ENCODE assay signal across 14 cellular contexts in the genomic region with DNA sequence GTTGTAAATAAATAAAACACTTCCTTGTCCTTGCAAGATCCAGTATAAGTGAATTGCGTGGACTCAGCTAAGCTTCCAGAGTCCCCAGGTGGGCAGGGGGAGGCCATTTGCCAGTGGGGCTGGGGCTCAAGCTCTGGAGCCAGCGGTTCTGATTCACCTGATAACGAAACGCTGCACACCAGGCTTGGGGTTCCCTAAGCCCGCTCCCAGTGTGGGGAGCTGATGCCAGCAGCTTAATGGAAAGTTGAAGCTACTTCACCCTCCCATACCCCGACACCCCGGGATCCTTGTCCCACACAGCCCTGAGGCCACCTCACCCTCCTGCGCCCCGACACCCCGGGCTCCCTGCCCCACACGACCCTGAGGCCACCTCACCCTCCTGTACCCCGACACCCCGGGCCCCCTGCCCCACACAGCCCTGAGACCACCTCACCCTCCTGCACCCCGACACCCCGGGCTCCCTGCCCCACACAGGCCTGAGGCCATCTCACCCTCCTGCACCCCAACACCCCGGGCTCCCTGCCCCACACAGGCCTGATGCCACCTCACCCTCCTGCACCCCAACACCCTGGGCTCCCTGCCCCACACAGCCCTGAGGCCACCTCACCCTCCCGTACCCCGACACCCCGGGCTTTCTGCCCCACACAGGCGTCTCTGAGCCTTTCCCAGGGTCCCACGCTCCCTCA. TPM values are rescaled to one million over a fixed set of nuclear protein-coding genes. Genes with fewer than 3 reads are reported as not detected.
DNase-seq lines count a peak whose midpoint lies in the region; ATAC-seq and TF ChIP-seq lines count a peak whose summit lies in the region.
"Had no signal": no experiment of that assay in that cellular context is flagged by ENCODE, and none has a peak within 500 bp of the region (broad histone marks: within the 10 kb centered on the region; RNA-seq: fewer than 3 reads in every experiment).

No MANE protein-coding gene starts in this region.

- intact Hi-C loops in CD4-positive, alpha-beta T cell (cut with DNase I, micrococcal nuclease): no loop called here
- intact Hi-C loops in Panc1 (cut with micrococcal nuclease; ENCODE audit: unreplicated experiment): no loop called here

- H3K4me2 ChIP-seq in hepatocyte (peak overlapping the region; percentile 57), skeletal muscle satellite cell (ENCODE audit: low read length) (peak overlapping the region; percentile 77)

- no peaks in the 10 kb centered on the region for H3K36me3 Mint-ChIP-seq in CD4-positive, alpha-beta T cell (ENCODE audit: low read depth)
- H3K36me3 Mint-ChIP-seq: brain, naive B cell had no signal

- H3K4me1 ChIP-seq in Panc1 (ENCODE audit: control insufficient read depth, insufficient read depth, low read length): peaks cover 9% of the 10 kb centered on the region
- peaks cover 8% of the 10 kb centered on the region for H3K4me1 ChIP-seq in hepatocyte (ENCODE audit: insufficient read depth)
- peaks cover 13% of the 10 kb centered on the region for H3K4me1 ChIP-seq in skeletal muscle satellite cell (ENCODE audit: control insufficient read depth, insufficient read depth, low read length)

- POLR2A ChIA-PET in CD4-positive, alpha-beta T cell (lab: Charles Lee): no interaction called here
- POLR2A ChIA-PET in Panc1 (lab: Charles Lee): no interaction called here

- no peaks in the 10 kb centered on the region for H3K9me2 ChIP-seq in hepatocyte (replicated peaks; ENCODE audit: insufficient read depth)

- H3K27ac ChIP-seq in CD4-positive, alpha-beta T cell (ENCODE audit: low read depth, low read length): no peak overlapping the region
- H3K27ac ChIP-seq in Panc1 (ENCODE audit: low read length) (no peak overlapping the region), hepatocyte (peak overlapping the region; percentile 45)
- H3K27ac ChIP-seq: SK-N-MC had no signal

- H3K9ac ChIP-seq in skeletal muscle satellite cell (ENCODE audit: low read depth, low read length): peak overlapping the region; percentile 27

- DNase-seq in CD4-positive, alpha-beta T cell: no peak
- DNase-seq in Panc1 (ENCODE audit: low read depth, low spot score) (no peak), hepatocyte (ENCODE audit: low spot score) (no peak), GM13977 (ENCODE audit: low spot score) (no peak), NCI-H2196 (lab: John Stamatoyannopoulos, UW; ENCODE audit: unreplicated experiment) (no peak)
- no peak for DNase-seq in stimulated activated naive CD4-positive, alpha-beta T cell treated with Interleukin-2 at 50 U/mL for 16 hours (lab: John Stamatoyannopoulos, UW)
- DNase-seq: activated T-cell treated with anti-CD3 and anti-CD28 coated beads, Interleukin-2, amount 50 U/mL, for 48 hours; esophagus squamous epithelium; naive B cell; NCI-H510A had no signal

- no peaks in the 10 kb centered on the region for H4K20me1 ChIP-seq in hepatocyte (ENCODE audit: insufficient read depth, poor library complexity, severe bottlenecking)

- peak overlapping the region; percentile 59 for H3K27ac Mint-ChIP-seq in CD4-positive, alpha-beta T cell

- no peaks in the 10 kb centered on the region for H3K27me3 Mint-ChIP-seq in CD4-positive, alpha-beta T cell

- no peaks in the 10 kb centered on the region for H3K9me3 Mint-ChIP-seq in CD4-positive, alpha-beta T cell

- in situ Hi-C loops in Panc1 (cut with HindIII; ENCODE audit: low pct_unique_long_range_greater_than_20kb, low sequenced_read_pairs) (no loop called here), GM13977 (cut with MboI; ENCODE audit: low pct_unique_long_range_greater_than_20kb, low sequenced_read_pairs, unreplicated experiment) (no loop called here)

- BruUV-seq in Panc1 (replicated peaks; lab: Mats Ljungman, UMichigan): no TSS peak

- CTCF ChIA-PET in CD4-positive, alpha-beta T cell (lab: Charles Lee): no interaction called here
- CTCF ChIA-PET in Panc1 (lab: Charles Lee): no interaction called here

- 72% methylated on average over 8 of the region's 21 CpGs for WGBS in hepatocyte (ENCODE audit: low lambda C conversion rate, missing lambda C conversion rate)

- H3K36me3 ChIP-seq in Panc1 (ENCODE audit: control insufficient read depth, insufficient read depth, low read length) (no peaks in the 10 kb centered on the region), hepatocyte (replicated peaks; ENCODE audit: insufficient read depth, low read depth) (no peaks in the 10 kb centered on the region), skeletal muscle satellite cell (ENCODE audit: insufficient read depth, low read length) (no peaks in the 10 kb centered on the region)
- H3K36me3 ChIP-seq: esophagus squamous epithelium had no signal

- H3K4me1 Mint-ChIP-seq in CD4-positive, alpha-beta T cell (ENCODE audit: low read depth): no peaks in the 10 kb centered on the region

- ATAC-seq in CD4-positive, alpha-beta T cell (ENCODE audit: poor library complexity): no peak
- ATAC-seq in Panc1: peak; percentile 20; the same call in 1 of the 2 replicates
- no peak for ATAC-seq in GM19455 (IDR thresholded peaks at IDR 0.05; ENCODE audit: unreplicated experiment)

- no peaks in the 10 kb centered on the region for H3K79me2 ChIP-seq in hepatocyte

- H3K9me3 ChIP-seq in CD4-positive, alpha-beta T cell (ENCODE audit: control insufficient read depth, low read length): no peaks in the 10 kb centered on the region
- no peaks in the 10 kb centered on the region for H3K9me3 ChIP-seq in Panc1 (ENCODE audit: control insufficient read depth, insufficient read depth, low read depth, low read length)
- H3K9me3 ChIP-seq in hepatocyte (ENCODE audit: low read depth): no peaks in the 10 kb centered on the region
- H3K9me3 ChIP-seq in skeletal muscle satellite cell (replicated peaks; ENCODE audit: low read length): no peaks in the 10 kb centered on the region
- H3K9me3 ChIP-seq: esophagus squamous epithelium had no signal

- peak overlapping the region in 1 of 2 experiments; percentile 53; a peak in 2 of 4 replicates for H3K4me3 ChIP-seq in Panc1 (ENCODE audit: low read depth in 2 of 2, low read length in 2 of 2)
- no peak overlapping the region for H3K4me3 ChIP-seq in hepatocyte
- no peak overlapping the region for H3K4me3 ChIP-seq in skeletal muscle satellite cell (ENCODE audit: low read length)
- H3K4me3 ChIP-seq: SK-N-MC had no signal

- peak overlapping the region; percentile 24 for H2AFZ ChIP-seq in hepatocyte

- H3K4me3 Mint-ChIP-seq in CD4-positive, alpha-beta T cell: peak overlapping the region; percentile 25

- no peak for TF ChIP-seq CTCF in CD4-positive, alpha-beta T cell (IDR thresholded peaks at IDR 0.05)
- TF ChIP-seq CTCF in Panc1 (IDR thresholded peaks at IDR 0.05) (no peak), hepatocyte (IDR thresholded peaks at IDR 0.05; ENCODE audit: poor library complexity) (no peak), GM13977 (IDR thresholded peaks at IDR 0.05; ENCODE audit: extremely low read depth, insufficient read depth, missing control alignments) (no peak)

- no peaks in the 10 kb centered on the region for H3K27me3 ChIP-seq in CD4-positive, alpha-beta T cell (ENCODE audit: control insufficient read depth, insufficient read depth, low read length)
- H3K27me3 ChIP-seq in Panc1 (ENCODE audit: control insufficient read depth, insufficient read depth, low read length) (no peaks in the 10 kb centered on the region), hepatocyte (no peaks in the 10 kb centered on the region), skeletal muscle satellite cell (ENCODE audit: control insufficient read depth, insufficient read depth, low read length) (peaks cover 27% of the 10 kb centered on the region)

RNA-seq across cellular contexts. Expression of a gene that starts 30.8 kb away (rescaled TPM):
- total RNA-seq in CD4-positive, alpha-beta T cell: not detected
- total RNA-seq in Panc1 (2021; ENCODE audit: unreplicated experiment) (not detected), hepatocyte (0.12 TPM in 1 of 2 replicates, not detected in the other)
- polyA plus RNA-seq in Panc1 (2012; ENCODE audit: insufficient read length): 0.17 TPM
- 0.17 TPM in 1 of 2 replicates, not detected in the other for polyA plus RNA-seq in hepatocyte
- not detected in 2 replicates for total RNA-seq in skeletal muscle satellite cell (2012; rRNA removed)
- total RNA-seq: esophagus squamous epithelium had no signal

RNA-seq across cellular contexts. Expression of a gene that starts 30.9 kb away (rescaled TPM):
- under 1 TPM in 1 of 2 experiments, not detected in 1; 0.17 TPM for total RNA-seq in CD4-positive, alpha-beta T cell
- not detected for total RNA-seq in Panc1 (2021; ENCODE audit: unreplicated experiment)
- not detected for polyA plus RNA-seq in Panc1 (2012; ENCODE audit: insufficient read length)
- 7.5 and 9.8 TPM in 2 replicates for total RNA-seq in hepatocyte
- polyA plus RNA-seq in hepatocyte: 9.0 and 10.8 TPM in 2 replicates
- not detected in 2 replicates for total RNA-seq in skeletal muscle satellite cell (2012; rRNA removed)

RNA-seq across cellular contexts. Expression of a gene that starts 50.1 kb away (rescaled TPM):
- total RNA-seq in CD4-positive, alpha-beta T cell: 10 to 100 TPM; 31.2 to 32.6 TPM
- total RNA-seq in Panc1 (2021; ENCODE audit: unreplicated experiment) (66.8 TPM), hepatocyte (20.5 and 22.6 TPM in 2 replicates)
- polyA plus RNA-seq in Panc1 (2012; ENCODE audit: insufficient read length): 67.9 TPM
- polyA plus RNA-seq in hepatocyte: 30.6 and 33.1 TPM in 2 replicates
- total RNA-seq in skeletal muscle satellite cell (2012; rRNA removed): 22.3 and 24.9 TPM in 2 replicates
